ENCODE assay signal across 1 cellular context in the genomic region with DNA sequence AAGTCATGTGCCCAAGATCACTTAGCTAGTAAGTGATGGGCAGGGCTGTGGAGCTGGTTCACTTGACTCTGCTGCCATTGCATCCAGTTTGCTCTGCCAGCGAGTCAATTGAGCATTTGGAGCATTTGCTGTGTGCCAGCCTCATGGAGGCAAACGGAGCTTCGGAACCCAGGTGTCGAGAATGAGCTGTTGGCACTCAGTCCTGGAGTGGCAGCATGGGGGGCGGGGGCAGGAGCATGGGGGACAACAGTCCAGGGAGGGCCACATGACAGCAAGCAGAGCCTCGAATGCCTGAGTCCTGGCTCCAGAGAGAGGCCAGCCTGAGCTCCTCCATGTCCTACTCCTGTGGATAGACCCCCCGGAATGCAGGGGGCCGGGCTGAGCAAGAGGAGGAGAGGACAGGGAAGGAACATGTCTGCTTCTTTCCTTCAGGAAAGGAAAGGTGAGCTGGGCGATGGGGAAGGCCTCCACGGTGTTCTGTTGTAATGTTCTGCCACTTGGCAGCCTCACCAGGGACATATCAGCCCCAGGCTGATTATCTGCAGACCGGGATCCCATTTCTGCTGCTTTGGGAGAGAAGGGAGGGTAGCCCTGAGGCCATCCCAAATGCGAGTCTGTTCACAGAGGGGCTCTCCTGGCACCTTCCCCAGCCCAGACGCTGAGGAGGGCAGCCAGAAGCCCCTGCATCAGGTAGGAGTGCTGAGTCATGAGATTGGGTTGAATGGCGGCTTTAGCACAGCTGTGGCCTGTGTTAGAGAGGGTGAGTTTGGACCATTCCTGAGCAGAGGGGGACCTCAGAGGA.
TF ChIP-seq lines count a peak whose summit lies in the region.

No MANE protein-coding gene starts in this region.

TF ChIP-seq in GM23338, 12 proteins besides CTCF, POLR2A, EP300 and RAD21:
- TF ChIP-seq, protein P1, sequence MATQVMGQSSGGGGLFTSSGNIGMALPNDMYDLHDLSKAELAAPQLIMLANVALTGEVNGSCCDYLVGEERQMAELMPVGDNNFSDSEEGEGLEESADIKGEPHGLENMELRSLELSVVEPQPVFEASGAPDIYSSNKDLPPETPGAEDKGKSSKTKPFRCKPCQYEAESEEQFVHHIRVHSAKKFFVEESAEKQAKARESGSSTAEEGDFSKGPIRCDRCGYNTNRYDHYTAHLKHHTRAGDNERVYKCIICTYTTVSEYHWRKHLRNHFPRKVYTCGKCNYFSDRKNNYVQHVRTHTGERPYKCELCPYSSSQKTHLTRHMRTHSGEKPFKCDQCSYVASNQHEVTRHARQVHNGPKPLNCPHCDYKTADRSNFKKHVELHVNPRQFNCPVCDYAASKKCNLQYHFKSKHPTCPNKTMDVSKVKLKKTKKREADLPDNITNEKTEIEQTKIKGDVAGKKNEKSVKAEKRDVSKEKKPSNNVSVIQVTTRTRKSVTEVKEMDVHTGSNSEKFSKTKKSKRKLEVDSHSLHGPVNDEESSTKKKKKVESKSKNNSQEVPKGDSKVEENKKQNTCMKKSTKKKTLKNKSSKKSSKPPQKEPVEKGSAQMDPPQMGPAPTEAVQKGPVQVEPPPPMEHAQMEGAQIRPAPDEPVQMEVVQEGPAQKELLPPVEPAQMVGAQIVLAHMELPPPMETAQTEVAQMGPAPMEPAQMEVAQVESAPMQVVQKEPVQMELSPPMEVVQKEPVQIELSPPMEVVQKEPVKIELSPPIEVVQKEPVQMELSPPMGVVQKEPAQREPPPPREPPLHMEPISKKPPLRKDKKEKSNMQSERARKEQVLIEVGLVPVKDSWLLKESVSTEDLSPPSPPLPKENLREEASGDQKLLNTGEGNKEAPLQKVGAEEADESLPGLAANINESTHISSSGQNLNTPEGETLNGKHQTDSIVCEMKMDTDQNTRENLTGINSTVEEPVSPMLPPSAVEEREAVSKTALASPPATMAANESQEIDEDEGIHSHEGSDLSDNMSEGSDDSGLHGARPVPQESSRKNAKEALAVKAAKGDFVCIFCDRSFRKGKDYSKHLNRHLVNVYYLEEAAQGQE (IDR thresholded peaks at IDR 0.05; ENCODE audit: unreplicated experiment) = no peak
TF ChIP-seq in GM23338: peak in this region for 0.
